In genomic region chr13:111474136-111475002, GRCh38 we compare ENCODE assay signal across 8 cellular contexts.
DNase-seq lines count a peak whose midpoint lies in the region; ATAC-seq and TF ChIP-seq lines count a peak whose summit lies in the region.

No MANE protein-coding gene starts in this region.

- H3K4me1 ChIP-seq in A673 (ENCODE audit: insufficient read depth, low read length, poor library complexity, severe bottlenecking) (no peaks in the 10 kb centered on the region), transverse colon (no peaks in the 10 kb centered on the region)

- TF ChIP-seq POLR2A in transverse colon (IDR thresholded peaks at IDR 0.05) = no peak

- H3K4me1 Mint-ChIP-seq in effector memory CD8-positive, alpha-beta T cell (ENCODE audit: low read depth in 2 of 2) = no peaks in the 10 kb centered on the region
- H3K4me1 Mint-ChIP-seq in CD4-positive, alpha-beta T cell (ENCODE audit: low read depth) = no peaks in the 10 kb centered on the region

- no peaks in the 10 kb centered on the region for H3K36me3 ChIP-seq in A673 (ENCODE audit: insufficient read depth, low read length, poor library complexity, severe bottlenecking)
- no peaks in the 10 kb centered on the region for H3K36me3 ChIP-seq in brain microvascular endothelial cell (replicated peaks)
- H3K36me3 ChIP-seq in transverse colon = no peaks in the 10 kb centered on the region

- TF ChIP-seq EP300 in transverse colon (IDR thresholded peaks at IDR 0.05; ENCODE audit: low read depth) = no peak

- no peaks in the 10 kb centered on the region for H3K9me3 Mint-ChIP-seq in effector memory CD8-positive, alpha-beta T cell
- H3K9me3 Mint-ChIP-seq in CD4-positive, alpha-beta T cell = no peaks in the 10 kb centered on the region

- whole genome bisulfite sequencing in transverse colon (ENCODE audit: low coverage in 1 of 2), 2 donors = 64% methylated on average over 23 of the region's 23 CpGs; no CpG with 5 or more reads in 1 of the 2 donors

- no peak overlapping the region for H3K4me3 Mint-ChIP-seq in effector memory CD8-positive, alpha-beta T cell
- H3K4me3 Mint-ChIP-seq in CD4-positive, alpha-beta T cell = no peak overlapping the region

- H3K27ac Mint-ChIP-seq in effector memory CD8-positive, alpha-beta T cell = no peak overlapping the region
- no peak overlapping the region for H3K27ac Mint-ChIP-seq in CD4-positive, alpha-beta T cell

- DNase-seq in A673 (ENCODE audit: low spot score) (peak; percentile 70), GM20000 (ENCODE audit: low spot score) (peak; percentile 50), NCI-H2171 treated with DMSO at 0.1 percent for 48 hours (lab: John Stamatoyannopoulos, UW) (peak; percentile 57), brain microvascular endothelial cell (peak; percentile 38), inferior parietal cortex (ENCODE audit: extremely low spot score) (peak; percentile 73), transverse colon (no peak)
- DNase-seq in effector memory CD8-positive, alpha-beta T cell = no peak
- no peak for DNase-seq in CD4-positive, alpha-beta T cell

- H3K9me3 ChIP-seq in A673 (ENCODE audit: low read depth, low read length, poor library complexity, severe bottlenecking) (no peaks in the 10 kb centered on the region), transverse colon (no peaks in the 10 kb centered on the region)
- no peaks in the 10 kb centered on the region for H3K9me3 ChIP-seq in CD4-positive, alpha-beta T cell (ENCODE audit: control insufficient read depth, low read length)

- BruUV-seq in A673 (replicated peaks; lab: Mats Ljungman, UMichigan) = no TSS peak

- intact Hi-C loops in A673 (cut with micrococcal nuclease; ENCODE audit: unreplicated experiment) (loop anchor here (1.0 to 2.0 kb wide), 2 partner anchors 970 to 1132 kb away; no protein-coding TSS in a partner anchor), transverse colon (cut with DNase I; ENCODE audit: low total_unique reads) (loop anchor here (2.0 kb wide), 1 partner anchor 970 kb away; no protein-coding TSS in a partner anchor)
- intact Hi-C loops in CD4-positive, alpha-beta T cell (cut with DNase I, micrococcal nuclease) = loop anchor here in 1 of 2 experiments (2.0 kb wide), 1 partner anchor 1132 kb away; no protein-coding TSS in a partner anchor

- H3K27me3 Mint-ChIP-seq in effector memory CD8-positive, alpha-beta T cell = peaks cover 14 to 35% of the 10 kb centered on the region in 2 donors
- H3K27me3 Mint-ChIP-seq in CD4-positive, alpha-beta T cell = no peaks in the 10 kb centered on the region

- no peak overlapping the region for H3K27ac ChIP-seq in A673 (ENCODE audit: low read depth, low read length, poor library complexity, severe bottlenecking)
- H3K27ac ChIP-seq in brain microvascular endothelial cell = no peak overlapping the region
- H3K27ac ChIP-seq in transverse colon = no peak overlapping the region
- H3K27ac ChIP-seq in CD4-positive, alpha-beta T cell (ENCODE audit: low read depth, low read length) = no peak overlapping the region

- peak; percentile 59 for TF ChIP-seq CTCF in A673 (conservative IDR thresholded peaks at IDR 0.05; ENCODE audit: low read depth, low read length)
- TF ChIP-seq CTCF in GM20000 (IDR thresholded peaks at IDR 0.05; ENCODE audit: extremely low read depth, missing control alignments) = no peak
- TF ChIP-seq CTCF in brain microvascular endothelial cell (IDR thresholded peaks at IDR 0.05; ENCODE audit: low read depth, low read length, missing control alignments) = peak; percentile 57
- TF ChIP-seq CTCF in transverse colon (IDR thresholded peaks at IDR 0.05) = peak; percentile 38 to 57 (median 48)
- TF ChIP-seq CTCF in CD4-positive, alpha-beta T cell (IDR thresholded peaks at IDR 0.05) = no peak

- H3K4me3 ChIP-seq in A673 (ENCODE audit: low read depth, low read length, poor library complexity, severe bottlenecking) (no peak overlapping the region), brain microvascular endothelial cell (ENCODE audit: low read depth, low read length) (no peak overlapping the region), transverse colon (no peak overlapping the region)

- H3K36me3 Mint-ChIP-seq in effector memory CD8-positive, alpha-beta T cell (ENCODE audit: insufficient read depth) = no peaks in the 10 kb centered on the region
- H3K36me3 Mint-ChIP-seq in CD4-positive, alpha-beta T cell (ENCODE audit: low read depth) = no peaks in the 10 kb centered on the region

- CTCF ChIA-PET in A673 (lab: Charles Lee) = interaction anchor here (0.9 to 1.8 kb wide), 2 partner anchors 969 to 1131 kb away, joined by 5 to 8 read pairs; no protein-coding TSS in a partner anchor
- CTCF ChIA-PET in CD4-positive, alpha-beta T cell (lab: Charles Lee) = no interaction called here

- in situ Hi-C loops in brain microvascular endothelial cell (cut with HindIII; ENCODE audit: low pct_ligation_motif_present, low sequenced_read_pairs) (no loop called here), transverse colon (cut with MboI; ENCODE audit: low pct_ligation_motif_present in 1 of 4, low pct_unique_long_range_greater_than_20kb in 1 of 4, low sequenced_read_pairs in 3 of 4) (loop anchor here (10.0 to 25.0 kb wide), 3 partner anchors 963 to 1138 kb away; no protein-coding TSS in a partner anchor)

- no peak for ATAC-seq in effector memory CD8-positive, alpha-beta T cell (replicated peaks)
- ATAC-seq in CD4-positive, alpha-beta T cell (ENCODE audit: poor library complexity) = no peak

- POLR2A ChIA-PET in A673 (lab: Charles Lee; ENCODE audit: low non-redundant PET) = no interaction called here
- POLR2A ChIA-PET in CD4-positive, alpha-beta T cell (lab: Charles Lee) = no interaction called here

- peaks cover 11% of the 10 kb centered on the region for H3K27me3 ChIP-seq in A673 (replicated peaks; ENCODE audit: insufficient read depth, low read depth, low read length, poor library complexity)
- no peaks in the 10 kb centered on the region for H3K27me3 ChIP-seq in brain microvascular endothelial cell (replicated peaks)
- H3K27me3 ChIP-seq in transverse colon = peaks cover 3% of the 10 kb centered on the region
- H3K27me3 ChIP-seq in CD4-positive, alpha-beta T cell (ENCODE audit: control insufficient read depth, insufficient read depth, low read length) = no peaks in the 10 kb centered on the region

Comparison
In these comparisons a context has a peak if more than half of its experiments do, and no peak if none do; other contexts are left out.
1. DNase-seq: peak in A673 (single experiment), GM20000 (single experiment), NCI-H2171 treated with DMSO at 0.1 percent for 48 hours (single experiment), brain microvascular endothelial cell (single experiment) and inferior parietal cortex (single experiment); none in transverse colon (single experiment), effector memory CD8-positive, alpha-beta T cell (0 of 3) and CD4-positive, alpha-beta T cell (0 of 10).
2. CTCF ChIP-seq: peak in A673 (single experiment), brain microvascular endothelial cell (single experiment) and transverse colon (5 of 5); none in GM20000 (single experiment) and CD4-positive, alpha-beta T cell (single experiment).